8 cellular contexts compared by ENCODE assay signal in the genomic region with DNA sequence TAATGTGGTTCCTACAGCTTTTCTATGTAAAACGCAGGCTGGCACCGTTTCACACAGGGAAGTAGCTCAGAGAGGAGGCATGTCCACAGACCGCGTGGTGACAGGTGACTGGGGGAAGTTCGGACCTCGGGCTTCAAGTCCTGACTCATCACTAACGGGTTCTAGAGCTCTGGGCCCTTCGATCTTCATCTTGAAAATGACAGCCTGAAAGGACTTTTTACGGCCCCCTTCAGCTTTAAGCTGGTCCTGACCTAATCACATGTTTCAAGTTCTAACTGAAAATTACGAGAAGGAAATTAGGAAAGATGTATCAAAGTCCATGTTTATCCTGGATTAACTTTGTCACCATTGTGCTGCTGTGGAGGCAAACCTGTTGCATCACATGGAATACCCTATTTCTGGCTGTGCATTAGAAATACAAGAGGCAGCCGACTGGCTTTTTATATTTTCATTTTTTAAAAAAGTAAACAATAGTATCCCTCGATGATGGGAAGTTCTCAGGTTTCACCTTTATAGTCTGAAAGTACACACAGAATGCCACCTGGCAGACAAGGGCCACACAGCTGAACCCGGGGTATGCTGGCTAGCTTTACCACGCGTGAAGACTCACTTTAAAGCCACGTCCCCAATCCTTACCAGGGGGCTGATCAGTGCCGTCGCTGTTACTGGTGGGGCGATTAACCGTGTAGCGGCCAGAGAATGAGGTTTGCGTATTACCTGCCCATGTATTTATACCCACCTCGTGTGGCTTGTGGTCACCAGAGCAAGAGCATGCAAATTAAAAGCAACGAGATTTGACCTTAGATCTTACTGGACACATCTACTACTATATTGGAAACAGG. TPM values are rescaled to one million over a fixed set of nuclear protein-coding genes. Genes with fewer than 3 reads are reported as not detected.
A peak's percentile ranks its signal among the peaks of the same experiment; 100 is the strongest.
DNase-seq lines count a peak whose midpoint lies in the region; ATAC-seq and TF ChIP-seq lines count a peak whose summit lies in the region.

No MANE protein-coding gene starts in this region.

- H2BK12ac ChIP-seq in mesenchymal stem cell (ENCODE audit: low read length in 2 of 2): peak overlapping the region in 1 of 2 experiments; percentile 89

- peak overlapping the region; percentile 70 for H3K4me2 ChIP-seq in mesenchymal stem cell (ENCODE audit: low read length, poor library complexity, severe bottlenecking)

- peaks cover 32% of the 10 kb centered on the region for H3K4me1 Mint-ChIP-seq in T-helper 17 cell

- peaks cover 12% of the 10 kb centered on the region for H3K79me1 ChIP-seq in mesenchymal stem cell (replicated peaks; ENCODE audit: low read length, poor library complexity, severe bottlenecking)

- peak overlapping the region in 1 of 2 experiments; percentile 96 for H3K14ac ChIP-seq in mesenchymal stem cell (ENCODE audit: low read length in 2 of 2)

- peak overlapping the region; percentile 31 for H4K8ac ChIP-seq in mesenchymal stem cell (ENCODE audit: low read length)

- H2AFZ ChIP-seq in mesenchymal stem cell (ENCODE audit: low read depth, low read length): no peak overlapping the region

- no peaks in the 10 kb centered on the region for H3K36me3 Mint-ChIP-seq in T-helper 17 cell (ENCODE audit: low read depth)

- H4K91ac ChIP-seq in mesenchymal stem cell (ENCODE audit: low read length): no peak overlapping the region

- peak overlapping the region; percentile 95 for H3K4me3 Mint-ChIP-seq in T-helper 17 cell

- H3K9me3 ChIP-seq in T-helper 17 cell (ENCODE audit: control insufficient read depth, low read length, poor library complexity, severe bottlenecking): no peaks in the 10 kb centered on the region
- no peaks in the 10 kb centered on the region for H3K9me3 ChIP-seq in mesenchymal stem cell (ENCODE audit: control insufficient read depth, low read length)
- H3K9me3 ChIP-seq in stomach smooth muscle (ENCODE audit: control insufficient read depth in 2 of 2, low read length in 2 of 2): no peaks in the 10 kb centered on the region

- H3K23ac ChIP-seq in mesenchymal stem cell (ENCODE audit: low read length in 2 of 2): peak overlapping the region in 1 of 2 experiments; percentile 93

- no peak overlapping the region for H2BK120ac ChIP-seq in mesenchymal stem cell (ENCODE audit: low read depth, low read length)

- 30% methylated on average over 24 of the region's 24 CpGs for WGBS in mesenchymal stem cell

- peak overlapping the region; percentile 99 for H3K9ac ChIP-seq in mesenchymal stem cell (ENCODE audit: low read length)
- H3K9ac ChIP-seq in stomach smooth muscle (ENCODE audit: low read length in 2 of 2): peak overlapping the region; percentile 79 to 80

- H3K4me1 ChIP-seq in mesenchymal stem cell (ENCODE audit: control insufficient read depth, insufficient read depth, low read depth, low read length) (peaks cover 4% of the 10 kb centered on the region), stomach smooth muscle (ENCODE audit: control insufficient read depth, insufficient read depth, low read length) (peaks cover 11% of the 10 kb centered on the region)

- peak; percentile 25 for DNase-seq in ELF-1 (ENCODE audit: low read depth, low spot score)
- no peak for DNase-seq in T-helper 17 cell
- DNase-seq in coronary artery (ENCODE audit: low spot score): no peak
- DNase-seq in mesenchymal stem cell: peak; percentile 40
- no peak for DNase-seq in amniotic stem cell (lab: John Stamatoyannopoulos, UW)

- H3K27ac ChIP-seq in coronary artery (peak overlapping the region; percentile 95 to 97), mesenchymal stem cell (ENCODE audit: low read length, poor library complexity, severe bottlenecking) (no peak overlapping the region), stomach smooth muscle (ENCODE audit: low read length) (peak overlapping the region; percentile 92)

- H3K36me3 ChIP-seq in mesenchymal stem cell (ENCODE audit: control insufficient read depth in 1 of 2, insufficient read depth in 2 of 2, low read depth in 1 of 2, low read length in 2 of 2): peaks cover 0 to 30% of the 10 kb centered on the region in 2 experiments
- H3K36me3 ChIP-seq in stomach smooth muscle (ENCODE audit: control insufficient read depth in 2 of 2, insufficient read depth in 2 of 2, low read length in 2 of 2): no peaks in the 10 kb centered on the region

- no peaks in the 10 kb centered on the region for H3K27me3 ChIP-seq in mesenchymal stem cell (ENCODE audit: control insufficient read depth in 1 of 2, insufficient read depth in 1 of 2, low read length in 2 of 2)
- H3K27me3 ChIP-seq in stomach smooth muscle (ENCODE audit: control insufficient read depth in 1 of 2, insufficient read depth in 2 of 2, low read length in 2 of 2): no peaks in the 10 kb centered on the region

- ATAC-seq in GM19455 (IDR thresholded peaks at IDR 0.05; ENCODE audit: unreplicated experiment) (peak; percentile 24), HG03520 (IDR thresholded peaks at IDR 0.05; ENCODE audit: unreplicated experiment) (peak; percentile 17), T-helper 17 cell (no peak)

- no peak overlapping the region for H2BK15ac ChIP-seq in mesenchymal stem cell (ENCODE audit: low read depth, poor library complexity, severe bottlenecking)

- H2AK5ac ChIP-seq in mesenchymal stem cell (ENCODE audit: low read length, severe bottlenecking): no peak overlapping the region

- H2BK5ac ChIP-seq in mesenchymal stem cell (ENCODE audit: low read depth, low read length, poor library complexity, severe bottlenecking): no peak overlapping the region

- H3K4me3 ChIP-seq in coronary artery (peak overlapping the region; percentile 95), mesenchymal stem cell (ENCODE audit: insufficient read depth in 1 of 2, low read depth in 1 of 2, low read length in 2 of 2) (peak overlapping the region; percentile 40 to 93), stomach smooth muscle (ENCODE audit: low read length in 2 of 2) (peak overlapping the region; percentile 90 to 92)

- peak overlapping the region; percentile 91 for H3K27ac Mint-ChIP-seq in T-helper 17 cell

- peak overlapping the region in 1 of 2 experiments; percentile 56 for H3K18ac ChIP-seq in mesenchymal stem cell (ENCODE audit: low read depth in 1 of 2, low read length in 2 of 2)

- no peaks in the 10 kb centered on the region for H3K27me3 Mint-ChIP-seq in T-helper 17 cell

- no peak for TF ChIP-seq CTCF in coronary artery (IDR thresholded peaks at IDR 0.05)

- H3K4ac ChIP-seq in mesenchymal stem cell (ENCODE audit: low read depth in 1 of 2, low read length in 2 of 2): peak overlapping the region in 1 of 2 experiments; percentile 30

RNA-seq across cellular contexts. Expression of gene MAN1A1, which starts 1.9 kb away (rescaled TPM):
- 10 to 100 TPM; 14.2 to 19.6 TPM for total RNA-seq in T-helper 17 cell
- 45.1 TPM for polyA plus RNA-seq in mesenchymal stem cell (2013, experiment 1 of 2)
- 45.7 TPM for polyA plus RNA-seq in mesenchymal stem cell (2013, experiment 2 of 2)

Comparison
In these comparisons a context has a peak if more than half of its experiments do, and no peak if none do; other contexts are left out.
1. DNase-seq: peak in ELF-1 (single experiment) and mesenchymal stem cell (single experiment); none in T-helper 17 cell (0 of 3), coronary artery (single experiment) and amniotic stem cell (single experiment).
2. Peak in every context shown above with its lines, with median percentiles within 50 percentile points of each other: H3K4me3 ChIP-seq.